In genomic region chr12:50187084-50187900, GRCh38 we compare ENCODE assay signal across 9 cellular contexts. TPM values are rescaled to one million over a fixed set of nuclear protein-coding genes. Genes with fewer than 3 reads are reported as not detected.
DNase-seq lines count a peak whose midpoint lies in the region; ATAC-seq and TF ChIP-seq lines count a peak whose summit lies in the region.
"Had no signal": no experiment of that assay in that cellular context is flagged by ENCODE, and none has a peak within 500 bp of the region (broad histone marks: within the 10 kb centered on the region; RNA-seq: fewer than 3 reads in every experiment).

No MANE protein-coding gene starts in this region.

- no peak for TF ChIP-seq CTCF in prostate gland (IDR thresholded peaks at IDR 0.05)

- peak overlapping the region; percentile 52 for H3K4me3 Mint-ChIP-seq in activated naive CD8-positive, alpha-beta T cell treated with anti-CD3 and anti-CD28 coated beads, Interleukin-2, amount 50 U/mL, for 24 hours

- no peaks in the 10 kb centered on the region for H3K9me3 ChIP-seq in prostate gland

- ATAC-seq in GM18867 (IDR thresholded peaks at IDR 0.05; ENCODE audit: unreplicated experiment) = peak; percentile 45
- peak; percentile 48 for ATAC-seq in HG03060 (IDR thresholded peaks at IDR 0.05; ENCODE audit: low read depth, unreplicated experiment)
- peak; percentile 85 for ATAC-seq in activated naive CD8-positive, alpha-beta T cell treated with anti-CD3 and anti-CD28 coated beads, Interleukin-2, amount 50 U/mL, for 24 hours
- no peak for ATAC-seq in GM21515 (IDR thresholded peaks at IDR 0.05; ENCODE audit: unreplicated experiment)
- no peak for ATAC-seq in HG03135 (IDR thresholded peaks at IDR 0.05; ENCODE audit: unreplicated experiment)
- ATAC-seq in HG02840 (IDR thresholded peaks at IDR 0.05; ENCODE audit: low FRiP score, unreplicated experiment) = no peak
- ATAC-seq in HG03565 (IDR thresholded peaks at IDR 0.05; ENCODE audit: unreplicated experiment) = no peak

- 26% methylated on average over 7 of the region's 7 CpGs for whole genome bisulfite sequencing in prostate gland

- TF ChIP-seq POLR2A in prostate gland (IDR thresholded peaks at IDR 0.05) = no peak

- H3K9me3 Mint-ChIP-seq in activated naive CD8-positive, alpha-beta T cell treated with anti-CD3 and anti-CD28 coated beads, Interleukin-2, amount 50 U/mL, for 24 hours = no peaks in the 10 kb centered on the region

- peak overlapping the region; percentile 41 to 59 for H3K27ac ChIP-seq in prostate gland

- H3K27me3 Mint-ChIP-seq in activated naive CD8-positive, alpha-beta T cell treated with anti-CD3 and anti-CD28 coated beads, Interleukin-2, amount 50 U/mL, for 24 hours = no peaks in the 10 kb centered on the region

- peak; percentile 47 for DNase-seq in activated naive CD8-positive, alpha-beta T cell treated with anti-CD3 and anti-CD28 coated beads, Interleukin-2, amount 50 U/mL, for 24 hours
- DNase-seq in prostate gland (ENCODE audit: low spot score) = no peak

- peaks cover 55% of the 10 kb centered on the region for H3K4me1 Mint-ChIP-seq in activated naive CD8-positive, alpha-beta T cell treated with anti-CD3 and anti-CD28 coated beads, Interleukin-2, amount 50 U/mL, for 24 hours

- peaks cover 27% of the 10 kb centered on the region for H3K36me3 Mint-ChIP-seq in activated naive CD8-positive, alpha-beta T cell treated with anti-CD3 and anti-CD28 coated beads, Interleukin-2, amount 50 U/mL, for 24 hours (ENCODE audit: low read depth)

- H3K4me3 ChIP-seq in prostate gland = no peak overlapping the region
- H3K4me3 ChIP-seq: K562 had no signal

- H3K4me1 ChIP-seq in prostate gland (replicated peaks) = peaks cover 31% of the 10 kb centered on the region

- no peaks in the 10 kb centered on the region for H3K36me3 ChIP-seq in prostate gland

- intact Hi-C loops in prostate gland (cut with DNase I) = loop anchor here (10.0 kb wide), 1 partner anchor 128 kb away; no protein-coding TSS in a partner anchor

- H3K27me3 ChIP-seq in prostate gland (replicated peaks; ENCODE audit: insufficient read depth) = no peaks in the 10 kb centered on the region

- peak overlapping the region; percentile 89 for H3K27ac Mint-ChIP-seq in activated naive CD8-positive, alpha-beta T cell treated with anti-CD3 and anti-CD28 coated beads, Interleukin-2, amount 50 U/mL, for 24 hours

RNA-seq across cellular contexts. Expression of gene CERS5, which starts 20.1 kb away (rescaled TPM):
- total RNA-seq in prostate gland = 10 to 100 TPM; 27.6 to 41.7 TPM

Comparison
In these comparisons a context has a peak if more than half of its experiments do, and no peak if none do; other contexts are left out.
1. ATAC-seq: peak in GM18867 (single experiment), HG03060 (single experiment) and activated naive CD8-positive, alpha-beta T cell treated with anti-CD3 and anti-CD28 coated beads, Interleukin-2, amount 50 U/mL, for 24 hours (single experiment); none in GM21515 (single experiment), HG03135 (single experiment), HG02840 (single experiment) and HG03565 (single experiment).